20 cellular contexts compared by ENCODE assay signal in genomic region chr10:100736144-100736808, GRCh38. TPM values are rescaled to one million over a fixed set of nuclear protein-coding genes. Genes with fewer than 3 reads are reported as not detected.
A peak's percentile ranks its signal among the peaks of the same experiment; 100 is the strongest.
DNase-seq lines count a peak whose midpoint lies in the region; ATAC-seq, FAIRE-seq and TF ChIP-seq lines count a peak whose summit lies in the region.
"Had no signal": no experiment of that assay in that cellular context is flagged by ENCODE, and none has a peak within 500 bp of the region (broad histone marks: within the 10 kb centered on the region; RNA-seq: fewer than 3 reads in every experiment).

No MANE protein-coding gene starts in this region.

- no peaks in the 10 kb centered on the region for H4K20me1 ChIP-seq in osteoblast (ENCODE audit: insufficient read depth, low read length)

- peak overlapping the region in 1 of 2 donors; percentile 76 for H3K9ac ChIP-seq in kidney (ENCODE audit: low read length in 2 of 2)
- H3K9ac ChIP-seq: BLaER1, GM23248 had no signal

- no peaks in the 10 kb centered on the region for H3K9me3 Mint-ChIP-seq in WTC11

- peak overlapping the region; percentile 53 to 79 for H3K4me3 ChIP-seq in kidney (ENCODE audit: low read length in 2 of 2)
- H3K4me3 ChIP-seq in osteoblast (ENCODE audit: insufficient read depth, low read length): no peak overlapping the region
- no peak overlapping the region for H3K4me3 ChIP-seq in thyroid gland (replicated peaks in 1 of 3)
- H3K4me3 ChIP-seq: A549, BLaER1, GM23248, SK-N-MC had no signal

- H3K4me2 ChIP-seq in osteoblast (ENCODE audit: insufficient read depth, low read length): no peak overlapping the region
- H3K4me2 ChIP-seq: A549, BLaER1 had no signal

- peaks cover 67% of the 10 kb centered on the region for H3K4me1 Mint-ChIP-seq in WTC11

- H3K36me3 ChIP-seq in kidney (ENCODE audit: control insufficient read depth in 1 of 2, insufficient read depth in 2 of 2, low read length in 2 of 2): no peaks in the 10 kb centered on the region
- no peaks in the 10 kb centered on the region for H3K36me3 ChIP-seq in osteoblast (ENCODE audit: insufficient read depth, low read length)
- H3K36me3 ChIP-seq in thyroid gland: no peaks in the 10 kb centered on the region
- H3K36me3 ChIP-seq: BLaER1 had no signal

- POLR2A ChIA-PET in WTC11 (lab: Charles Lee): no interaction called here

- DNase-seq in GM10266 (ENCODE audit: extremely low spot score) (peak; percentile 30), WTC11 (ENCODE audit: low spot score) (no peak), kidney (peak; percentile 38), osteoblast (ENCODE audit: insufficient read length, low spot score, missing footprints) (peak; percentile 73), NCI-H748 (lab: John Stamatoyannopoulos, UW; ENCODE audit: unreplicated experiment) (no peak), thyroid gland (no peak)
- DNase-seq in activated CD4-positive, alpha-beta T cell treated with anti-CD3 and anti-CD28 coated beads for 4 hours: no peak
- DNase-seq: CD4-positive, alpha-beta memory T cell; GM23248; NCI-H1105; NCI-H2081 treated with DMSO at 0.1 percent for 48 hours; NCI-H774; OCI-M1; SHP77 had no signal

- H2AFZ ChIP-seq in osteoblast (ENCODE audit: low read length): no peak overlapping the region
- H2AFZ ChIP-seq: GM23248 had no signal

- TF ChIP-seq POLR2A in thyroid gland (IDR thresholded peaks at IDR 0.05): no peak

- H3K27me3 Mint-ChIP-seq in WTC11 (ENCODE audit: low read depth): peaks cover 100% of the 10 kb centered on the region

- H3K27ac ChIP-seq in kidney (ENCODE audit: low read depth in 2 of 2, low read length in 2 of 2): peak overlapping the region; percentile 92 to 95
- no peak overlapping the region for H3K27ac ChIP-seq in osteoblast (ENCODE audit: low read depth, low read length)
- no peak overlapping the region for H3K27ac ChIP-seq in thyroid gland
- H3K27ac ChIP-seq: A549, BLaER1, GM23248, SK-N-MC had no signal

- 34% methylated on average over 6 of the region's 6 CpGs for WGBS in thyroid gland, 2 donors

- intact Hi-C loops in kidney (cut with DNase I): no loop called here
- intact Hi-C loops in thyroid gland (cut with DNase I): no loop called here

- no peak overlapping the region for H3K27ac Mint-ChIP-seq in WTC11
- H3K27ac Mint-ChIP-seq: CD4-positive, alpha-beta memory T cell had no signal

- TF ChIP-seq CTCF in GM10266 (IDR thresholded peaks at IDR 0.05; ENCODE audit: control insufficient read depth, insufficient read depth, low read depth, missing control alignments) (no peak), WTC11 (IDR thresholded peaks at IDR 0.05) (no peak), kidney (IDR thresholded peaks at IDR 0.05; ENCODE audit: borderline replicate concordance, extremely low read depth, insufficient read depth) (no peak), osteoblast (IDR thresholded peaks at IDR 0.05; ENCODE audit: extremely low read depth, low read depth, low read length) (no peak), thyroid gland (IDR thresholded peaks at IDR 0.05) (no peak)

- no peaks in the 10 kb centered on the region for H3K79me2 ChIP-seq in osteoblast (ENCODE audit: insufficient read depth, low read length)

- FAIRE-seq in kidney (lab: Jason Lieb, UNC): no peak
- FAIRE-seq: A549 had no signal

- H3K9me3 ChIP-seq in kidney (ENCODE audit: control insufficient read depth in 1 of 2, low read length in 2 of 2) (no peaks in the 10 kb centered on the region), osteoblast (ENCODE audit: low read depth, low read length) (no peaks in the 10 kb centered on the region), thyroid gland (no peaks in the 10 kb centered on the region)
- H3K9me3 ChIP-seq: A549, BLaER1 had no signal

- H3K4me1 ChIP-seq in kidney (ENCODE audit: control insufficient read depth in 1 of 2, insufficient read depth in 1 of 2, low read depth in 1 of 2, low read length in 2 of 2): peaks cover 26 to 30% of the 10 kb centered on the region in 2 donors
- no peaks in the 10 kb centered on the region for H3K4me1 ChIP-seq in osteoblast (ENCODE audit: insufficient read depth, low read length)
- peaks cover 2 to 18% of the 10 kb centered on the region in 2 donors for H3K4me1 ChIP-seq in thyroid gland

- CTCF ChIA-PET in WTC11 (lab: Charles Lee): interaction anchor here (0.6 to 9.9 kb wide), 4 partner anchors 139 to 220 kb away, joined by 3 to 167 read pairs (median 6); no protein-coding TSS in a partner anchor

- ATAC-seq in WTC11 (no peak), HG03196 (IDR thresholded peaks at IDR 0.05; ENCODE audit: unreplicated experiment) (no peak)
- ATAC-seq: A549 had no signal

- H3K4me3 Mint-ChIP-seq in WTC11: peak overlapping the region; percentile 35; the same call in 1 of the 2 replicates

- H3K36me3 Mint-ChIP-seq in WTC11: no peaks in the 10 kb centered on the region
- H3K36me3 Mint-ChIP-seq: CD4-positive, alpha-beta memory T cell had no signal

- H3K27me3 ChIP-seq in osteoblast (ENCODE audit: insufficient read depth, low read length) (peaks cover 98% of the 10 kb centered on the region), thyroid gland (peaks cover 75% of the 10 kb centered on the region)

TF ChIP-seq in WTC11, 78 proteins besides CTCF, POLR2A, EP300 and RAD21 (continues in another document):
- TF ChIP-seq TEAD4 (CRISPR knock-in tag; IDR thresholded peaks at IDR 0.05) (no peak), ZNF263 (CRISPR knock-in tag; IDR thresholded peaks at IDR 0.05; ENCODE audit: low read depth) (no peak), KAT7 (CRISPR knock-in tag; IDR thresholded peaks at IDR 0.05; ENCODE audit: borderline replicate concordance) (no peak), FOXJ3 (CRISPR knock-in tag; IDR thresholded peaks at IDR 0.05; ENCODE audit: borderline replicate concordance) (no peak), GRHL2 (CRISPR knock-in tag; IDR thresholded peaks at IDR 0.05; ENCODE audit: insufficient replicate concordance, severe bottlenecking) (no peak), CREM (CRISPR knock-in tag; IDR thresholded peaks at IDR 0.05) (no peak), ZSCAN18 (CRISPR knock-in tag; IDR thresholded peaks at IDR 0.05) (no peak), ATF1 (CRISPR knock-in tag; IDR thresholded peaks at IDR 0.05) (no peak), GABPB1 (CRISPR knock-in tag; IDR thresholded peaks at IDR 0.05) (no peak), HMGA2 (CRISPR knock-in tag; IDR thresholded peaks at IDR 0.05) (no peak), ZBTB43 (CRISPR knock-in tag; IDR thresholded peaks at IDR 0.05) (no peak), OVOL2 (CRISPR knock-in tag; IDR thresholded peaks at IDR 0.05; ENCODE audit: borderline replicate concordance) (no peak), PREB (CRISPR knock-in tag; IDR thresholded peaks at IDR 0.05; ENCODE audit: borderline replicate concordance) (no peak)
- TF ChIP-seq, protein P1, sequence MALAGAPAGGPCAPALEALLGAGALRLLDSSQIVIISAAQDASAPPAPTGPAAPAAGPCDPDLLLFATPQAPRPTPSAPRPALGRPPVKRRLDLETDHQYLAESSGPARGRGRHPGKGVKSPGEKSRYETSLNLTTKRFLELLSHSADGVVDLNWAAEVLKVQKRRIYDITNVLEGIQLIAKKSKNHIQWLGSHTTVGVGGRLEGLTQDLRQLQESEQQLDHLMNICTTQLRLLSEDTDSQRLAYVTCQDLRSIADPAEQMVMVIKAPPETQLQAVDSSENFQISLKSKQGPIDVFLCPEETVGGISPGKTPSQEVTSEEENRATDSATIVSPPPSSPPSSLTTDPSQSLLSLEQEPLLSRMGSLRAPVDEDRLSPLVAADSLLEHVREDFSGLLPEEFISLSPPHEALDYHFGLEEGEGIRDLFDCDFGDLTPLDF (CRISPR knock-in tag; IDR thresholded peaks at IDR 0.05): no peak

RNA-seq across cellular contexts. Expression of gene PAX2, which starts 9.1 kb away (rescaled TPM):
- total RNA-seq in WTC11 (2021): 0.09 to 0.21 TPM in 2 of 3 replicates, not detected in the other
- 102 TPM for total RNA-seq in kidney
- 28.3 TPM for polyA plus RNA-seq in kidney (ENCODE audit: insufficient read depth, low read depth, low replicate concordance)
- not detected in 2 replicates for total RNA-seq in osteoblast
- not detected for total RNA-seq in thyroid gland
- total RNA-seq: CD4-positive, alpha-beta memory T cell; GM23248; NCI-H460; RPMI7951 had no signal
- polyA plus RNA-seq: CD4-positive, alpha-beta memory T cell; GM23248 had no signal

Comparison
In these comparisons a context has a peak if more than half of its experiments do, and no peak if none do; other contexts are left out.
1. DNase-seq: peak in GM10266 (single experiment), kidney (single experiment) and osteoblast (single experiment); none in WTC11 (single experiment), NCI-H748 (single experiment), thyroid gland (0 of 2) and activated CD4-positive, alpha-beta T cell treated with anti-CD3 and anti-CD28 coated beads for 4 hours (0 of 2).
2. H3K27ac ChIP-seq: peak in kidney (2 of 2); none in osteoblast (single experiment) and thyroid gland (0 of 3).
3. H3K4me3 ChIP-seq: peak in kidney (2 of 2); none in osteoblast (single experiment) and thyroid gland (0 of 3).
4. RNA of gene PAX2, which starts 9.1 kb away (total RNA-seq): 102 TPM in kidney (single experiment); 0.09 to 0.21 TPM in WTC11, not detected in osteoblast and not detected in thyroid gland; every median in the first group is over 10 times any median in the second.